Comparison of ENCODE assay signal across 20 cellular contexts in the genomic region with DNA sequence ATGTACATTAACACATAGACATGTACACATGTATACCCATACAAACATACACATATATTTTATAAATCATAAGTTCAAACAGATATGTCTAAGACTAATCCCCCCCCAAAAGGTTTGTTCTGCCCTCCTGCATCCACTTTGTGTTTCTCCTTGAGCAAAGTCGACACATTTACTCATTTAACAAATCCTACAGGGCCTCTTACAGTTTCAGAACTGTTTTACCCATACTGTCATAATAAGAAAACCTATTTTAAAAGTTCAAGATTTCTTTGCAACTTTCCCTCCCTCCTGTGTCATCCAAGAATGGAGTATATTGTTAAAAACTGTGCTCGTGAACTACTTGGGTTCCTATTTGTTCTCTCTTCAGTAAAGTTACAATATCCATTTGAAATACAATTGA.
A peak's percentile ranks its signal among the peaks of the same experiment; 100 is the strongest.
DNase-seq lines count a peak whose midpoint lies in the region; ATAC-seq lines count a peak whose summit lies in the region.
"Had no signal": no experiment of that assay in that cellular context is flagged by ENCODE, and none has a peak within 500 bp of the region (broad histone marks: within the 10 kb centered on the region; RNA-seq: fewer than 3 reads in every experiment).

No MANE protein-coding gene starts in this region.

- DNase-seq in ureter (ENCODE audit: low spot score), result no peak
- no peak for DNase-seq in stimulated activated CD8-positive, alpha-beta memory T cell treated with anti-CD3 and anti-CD28 coated beads, Interleukin-4, amount 100 ng/mL, for 48 hours
- no peak for DNase-seq in epidermal melanocyte (ENCODE audit: insufficient read length, low spot score)
- DNase-seq in NOMO-1 (lab: John Stamatoyannopoulos, UW; ENCODE audit: unreplicated experiment in 2 of 2), result no peak
- DNase-seq: CD4-positive, CD25-positive, alpha-beta regulatory T cell; DMS53; NCI-H1092; NCI-H1417 treated with DMSO at 0.1 percent for 48 hours; NCI-H1694 treated with DMSO at 0.1 percent for 48 hours; NCI-H2081; NCI-H2227 treated with DMSO at 0.1 percent for 48 hours; NCI-H69; SHP77; T-helper 1 cell had no signal

- ATAC-seq in GM18519 (IDR thresholded peaks at IDR 0.05; ENCODE audit: low FRiP score, unreplicated experiment) (peak; percentile 46), GM21360 (IDR thresholded peaks at IDR 0.05; ENCODE audit: unreplicated experiment) (peak; percentile 51), HG02884 (IDR thresholded peaks at IDR 0.05; ENCODE audit: unreplicated experiment) (peak; percentile 64), HG03469 (IDR thresholded peaks at IDR 0.05; ENCODE audit: unreplicated experiment) (peak; percentile 39)
- ATAC-seq: HCT116, Panc1 had no signal
